ENCODE assay signal across 8 cellular contexts in genomic region chr1:67561704-67562113, GRCh38.
A peak's percentile ranks its signal among the peaks of the same experiment; 100 is the strongest.
DNase-seq lines count a peak whose midpoint lies in the region; ATAC-seq, FAIRE-seq and TF ChIP-seq lines count a peak whose summit lies in the region.

No MANE protein-coding gene starts in this region.

- H3K36me3 Mint-ChIP-seq in activated CD4-positive, alpha-beta T cell treated with anti-CD3 and anti-CD28 coated beads, Interleukin-2, amount 10 ng/mL, durations not matched to agents 24 days and 14 days (ENCODE audit: low read depth): no peaks in the 10 kb centered on the region

- ATAC-seq in HG03354 (IDR thresholded peaks at IDR 0.05; ENCODE audit: poor library complexity, severe bottlenecking, unreplicated experiment) (peak; percentile 92), lower lobe of right lung (peak; percentile 87 to 91)

- peaks cover 6% of the 10 kb centered on the region for H3K4me1 Mint-ChIP-seq in activated CD4-positive, alpha-beta T cell treated with anti-CD3 and anti-CD28 coated beads, Interleukin-2, amount 10 ng/mL, durations not matched to agents 24 days and 14 days

- H3K9me3 Mint-ChIP-seq in activated CD4-positive, alpha-beta T cell treated with anti-CD3 and anti-CD28 coated beads, Interleukin-2, amount 10 ng/mL, durations not matched to agents 24 days and 14 days: no peaks in the 10 kb centered on the region

- H3K9me3 ChIP-seq in BE2C (no peaks in the 10 kb centered on the region), lower lobe of right lung (no peaks in the 10 kb centered on the region)

- no peak overlapping the region for H3K4me3 ChIP-seq in BE2C (ENCODE audit: low read depth, low read length)
- no peak overlapping the region for H3K4me3 ChIP-seq in lower lobe of right lung

- no peak overlapping the region for H3K27ac Mint-ChIP-seq in activated CD4-positive, alpha-beta T cell treated with anti-CD3 and anti-CD28 coated beads, Interleukin-2, amount 10 ng/mL, durations not matched to agents 24 days and 14 days

- H3K27me3 Mint-ChIP-seq in activated CD4-positive, alpha-beta T cell treated with anti-CD3 and anti-CD28 coated beads, Interleukin-2, amount 10 ng/mL, durations not matched to agents 24 days and 14 days: peaks cover 8% of the 10 kb centered on the region

- peak; percentile 94 for FAIRE-seq in GM19239 (lab: Jason Lieb, UNC)

- H3K4me3 Mint-ChIP-seq in activated CD4-positive, alpha-beta T cell treated with anti-CD3 and anti-CD28 coated beads, Interleukin-2, amount 10 ng/mL, durations not matched to agents 24 days and 14 days: no peak overlapping the region

- H3K27ac ChIP-seq in lower lobe of right lung: no peak overlapping the region

- TF ChIP-seq CTCF in BE2C (IDR thresholded peaks at IDR 0.05; ENCODE audit: low read depth, low read length) (peak; percentile 81), lower lobe of right lung (IDR thresholded peaks at IDR 0.05) (peak; percentile 87)

- DNase-seq in BE2C (peak; percentile 90), GM19239 (ENCODE audit: insufficient read length, low spot score) (peak; percentile 46), NCI-H460 (ENCODE audit: extremely low read depth, low read depth) (peak; percentile 78), dermis microvascular lymphatic vessel endothelial cell (ENCODE audit: low read depth in 2 of 2) (peak; percentile 81 to 95), lower lobe of right lung (peak; percentile 93)
- DNase-seq in activated CD4-positive, alpha-beta T cell treated with anti-CD3 and anti-CD28 coated beads, Interleukin-2, amount 10 ng/mL, durations not matched to agents 24 days and 14 days: peak; percentile 94
- DNase-seq in stimulated activated CD8-positive, alpha-beta memory T cell treated with anti-CD3 and anti-CD28 coated beads, Interleukin-12 subunit alpha, Interleukin-12 subunit beta, amount 100 ng/mL, for 24 hours (ENCODE audit: extremely low read depth): peak; percentile 68

- no peaks in the 10 kb centered on the region for H3K27me3 ChIP-seq in BE2C
- no peaks in the 10 kb centered on the region for H3K27me3 ChIP-seq in lower lobe of right lung (ENCODE audit: low read depth)

- intact Hi-C loops in activated CD4-positive, alpha-beta T cell treated with anti-CD3 and anti-CD28 coated beads, Interleukin-2, amount 10 ng/mL, durations not matched to agents 24 days and 14 days (cut with micrococcal nuclease): loop anchor here (1.0 kb wide), 2 partner anchors 123 to 199 kb away; no protein-coding TSS in a partner anchor
- intact Hi-C loops in lower lobe of right lung (cut with DNase I): loop anchor here (10.0 kb wide), 1 partner anchor 193 kb away; no protein-coding TSS in a partner anchor

- no peaks in the 10 kb centered on the region for H3K4me1 ChIP-seq in BE2C
- H3K4me1 ChIP-seq in lower lobe of right lung: peaks cover 34% of the 10 kb centered on the region

- H3K36me3 ChIP-seq in BE2C (no peaks in the 10 kb centered on the region), lower lobe of right lung (no peaks in the 10 kb centered on the region)
